In genomic region chr18:506264-506663, GRCh38 we compare ENCODE assay signal across 32 cellular contexts. TPM values are rescaled to one million over a fixed set of nuclear protein-coding genes. Genes with fewer than 3 reads are reported as not detected.
"Had no signal": no experiment of that assay in that cellular context is flagged by ENCODE, and none has a peak within 500 bp of the region (broad histone marks: within the 10 kb centered on the region; RNA-seq: fewer than 3 reads in every experiment).

No MANE protein-coding gene starts in this region.

- H3K4me3 ChIP-seq: adrenal gland, body of pancreas, heart left ventricle, ovary, right lobe of liver, skin epidermis, upper lobe of left lung had no signal

- H3K27ac Mint-ChIP-seq: activated naive CD4-positive, alpha-beta T cell treated with anti-CD3 and anti-CD28 coated beads for 36 hours; activated naive CD8-positive, alpha-beta T cell treated with anti-CD3 and anti-CD28 coated beads for 36 hours; activated T-helper 1 cell treated with anti-CD3 and anti-CD28 coated beads, Interleukin-12 subunit alpha, Interleukin-12 subunit beta, Interleukin-2, Interleukin-4 antibody, amounts not matched to agents 30 ng/mL and 10 ng/mL and 1 ng/mL, durations not matched to agents 14 hours and 24 hours and 36 hours; naive thymus-derived CD4-positive, alpha-beta T cell; progenitor cell of endocrine pancreas; stimulated activated naive CD8-positive, alpha-beta T cell treated with anti-CD3 and anti-CD28 coated beads, Interleukin-15, Interleukin-2, amounts not matched to agents 100 ng/mL and 50 ng/mL, for 24 hours; T-helper 17 cell had no signal

- H3K4me3 Mint-ChIP-seq: activated naive CD4-positive, alpha-beta T cell treated with anti-CD3 and anti-CD28 coated beads for 36 hours; activated naive CD8-positive, alpha-beta T cell treated with anti-CD3 and anti-CD28 coated beads for 36 hours; activated T-helper 1 cell treated with anti-CD3 and anti-CD28 coated beads, Interleukin-12 subunit alpha, Interleukin-12 subunit beta, Interleukin-2, Interleukin-4 antibody, amounts not matched to agents 30 ng/mL and 10 ng/mL and 1 ng/mL, durations not matched to agents 14 hours and 24 hours and 36 hours; naive thymus-derived CD4-positive, alpha-beta T cell; stimulated activated naive CD8-positive, alpha-beta T cell treated with anti-CD3 and anti-CD28 coated beads, Interleukin-15, Interleukin-2, amounts not matched to agents 100 ng/mL and 50 ng/mL, for 24 hours; T-helper 17 cell had no signal

- H3K9me3 Mint-ChIP-seq: activated naive CD4-positive, alpha-beta T cell treated with anti-CD3 and anti-CD28 coated beads for 36 hours; activated naive CD8-positive, alpha-beta T cell treated with anti-CD3 and anti-CD28 coated beads for 36 hours; activated T-helper 1 cell treated with anti-CD3 and anti-CD28 coated beads, Interleukin-12 subunit alpha, Interleukin-12 subunit beta, Interleukin-2, Interleukin-4 antibody, amounts not matched to agents 30 ng/mL and 10 ng/mL and 1 ng/mL, durations not matched to agents 14 hours and 24 hours and 36 hours; naive thymus-derived CD4-positive, alpha-beta T cell; stimulated activated naive CD8-positive, alpha-beta T cell treated with anti-CD3 and anti-CD28 coated beads, Interleukin-15, Interleukin-2, amounts not matched to agents 100 ng/mL and 50 ng/mL, for 24 hours had no signal

- H3K4me1 Mint-ChIP-seq: activated naive CD8-positive, alpha-beta T cell treated with anti-CD3 and anti-CD28 coated beads for 36 hours; T-helper 17 cell had no signal

- H3K4me1 ChIP-seq: adrenal gland, right lobe of liver had no signal

- H3K9me3 ChIP-seq: adrenal gland, body of pancreas, heart left ventricle, ovary, right lobe of liver, upper lobe of left lung had no signal

- H3K27me3 ChIP-seq: adrenal gland, body of pancreas, ovary, right lobe of liver, upper lobe of left lung had no signal

- ATAC-seq: activated CD4-positive, CD25-positive, alpha-beta regulatory T cell treated with anti-CD3 and anti-CD28 coated beads, Interleukin-2, amount 50 U/mL, for 24 hours; body of pancreas; heart left ventricle; left cardiac atrium; left ventricle myocardium superior; naive thymus-derived CD4-positive, alpha-beta T cell; right lobe of liver; T-helper 17 cell had no signal

- H3K27ac ChIP-seq: adrenal gland, body of pancreas, heart left ventricle, ovary, right lobe of liver, skin epidermis, upper lobe of left lung, WERI-Rb-1 had no signal

- H3K36me3 Mint-ChIP-seq: activated naive CD8-positive, alpha-beta T cell treated with anti-CD3 and anti-CD28 coated beads for 36 hours; naive thymus-derived CD4-positive, alpha-beta T cell had no signal

- DNase-seq: activated CD4-positive, alpha-beta T cell treated with anti-CD3 and anti-CD28 coated beads for 48 hours; activated CD4-positive, alpha-beta T cell treated with anti-CD3 and anti-CD28 coated beads, Interleukin-2, amount 50 U/mL, for 48 hours; activated CD8-positive, alpha-beta memory T cell treated with anti-CD3 and anti-CD28 coated beads, Interleukin-2, amount 50 U/mL, for 4 hours; activated effector memory CD4-positive, alpha-beta T cell treated with anti-CD3 and anti-CD28 coated beads, Interleukin-2, amount 50 U/mL, for 16 hours; activated naive CD4-positive, alpha-beta T cell treated with anti-CD3 and anti-CD28 coated beads for 36 hours; activated naive CD8-positive, alpha-beta T cell treated with anti-CD3 and anti-CD28 coated beads for 36 hours; activated T-cell treated with anti-CD3 and anti-CD28 coated beads, Interleukin-2, amount 50 U/mL, for 1 hour; adrenal gland; aorta; body of pancreas; effector CD8-positive, alpha-beta T cell; erythroblast; heart left ventricle; left cardiac atrium; left ventricle myocardium superior; midbrain; naive thymus-derived CD4-positive, alpha-beta T cell; ovary; right lobe of liver; stimulated activated CD4-positive, alpha-beta T cell treated with anti-CD3 and anti-CD28 coated beads, Interleukin-12 subunit alpha, Interleukin-12 subunit beta, amount 100 ng/mL, for 4 hours; stimulated activated CD4-positive, alpha-beta T cell treated with anti-CD3 and anti-CD28 coated beads, Interleukin-4, amount 100 ng/mL, for 1 hour; substantia nigra; T-helper 17 cell; T1000; upper lobe of left lung; WERI-Rb-1 had no signal

- H3K36me3 ChIP-seq: adrenal gland, heart left ventricle, ovary, right lobe of liver, upper lobe of left lung, WERI-Rb-1 had no signal

RNA-seq across cellular contexts. Expression of gene COLEC12, which starts 5.8 kb away (rescaled TPM):
- total RNA-seq: activated CD8-positive, alpha-beta memory T cell treated with anti-CD3 and anti-CD28 coated beads for 36 hours; activated naive CD4-positive, alpha-beta T cell treated with anti-CD3 and anti-CD28 coated beads for 36 hours; activated naive CD8-positive, alpha-beta T cell treated with anti-CD3 and anti-CD28 coated beads for 36 hours; activated T-helper 1 cell treated with anti-CD3 and anti-CD28 coated beads, Interleukin-12 subunit alpha, Interleukin-12 subunit beta, Interleukin-2, Interleukin-4 antibody, amounts not matched to agents 30 ng/mL and 10 ng/mL and 1 ng/mL, durations not matched to agents 14 hours and 24 hours and 36 hours; T-helper 17 cell had no signal
- polyA plus RNA-seq: naive thymus-derived CD4-positive, alpha-beta T cell had no signal
